12 cellular contexts compared by ENCODE assay signal in genomic region chr3:193870376-193871092, GRCh38.
A peak's percentile ranks its signal among the peaks of the same experiment; 100 is the strongest.
DNase-seq lines count a peak whose midpoint lies in the region; ATAC-seq, FAIRE-seq and TF ChIP-seq lines count a peak whose summit lies in the region.
"Had no signal": no experiment of that assay in that cellular context is flagged by ENCODE, and none has a peak within 500 bp of the region (broad histone marks: within the 10 kb centered on the region; RNA-seq: fewer than 3 reads in every experiment).

No MANE protein-coding gene starts in this region.

- 72% methylated on average over 15 of the region's 15 CpGs; no CpG with 5 or more reads in 1 of the 2 experiments for WGBS in H1 (ENCODE audit: extremely low coverage in 1 of 2, insufficient coverage in 1 of 2, insufficient read length in 1 of 2, insufficient replicate concordance in 2 of 2, low coverage in 1 of 2, low lambda C conversion rate in 2 of 2, missing lambda C conversion rate in 1 of 2), 2 experiments
- 74 to 77% methylated on average over 15 of the region's 15 CpGs for WGBS in sigmoid colon, 2 donors

- H3K9me3 Mint-ChIP-seq in Caco-2 (ENCODE audit: unreplicated experiment) (peaks cover 6% of the 10 kb centered on the region), neural progenitor cell (no peaks in the 10 kb centered on the region)
- H3K9me3 Mint-ChIP-seq: T-cell had no signal

- H3K23me2 ChIP-seq in H1 (ENCODE audit: low read depth, low read length), result no peaks in the 10 kb centered on the region

- peaks cover 72% of the 10 kb centered on the region for H3K4me1 Mint-ChIP-seq in Caco-2 (ENCODE audit: low read depth, unreplicated experiment)
- peaks cover 47% of the 10 kb centered on the region for H3K4me1 Mint-ChIP-seq in neural progenitor cell

- intact Hi-C loops in Caco-2 (cut with micrococcal nuclease; ENCODE audit: unreplicated experiment), result no loop called here
- intact Hi-C loops in sigmoid colon (cut with DNase I), result no loop called here
- intact Hi-C loops in head of caudate nucleus (cut with DNase I), result no loop called here

- H2AK5ac ChIP-seq in H1 (ENCODE audit: low read depth, low read length), result 0 out of 2 replicates have a peak overlapping the region, but pooled peaks have one; percentile 91

- no peak for TF ChIP-seq CTCF in Caco-2 (IDR thresholded peaks at IDR 0.05; ENCODE audit: insufficient read depth in 1 of 2, low read depth in 1 of 2, low read length in 1 of 2, severe bottlenecking in 1 of 2, unreplicated experiment in 1 of 2)
- TF ChIP-seq CTCF in H1 (IDR thresholded peaks at IDR 0.05; ENCODE audit: control extremely low read depth in 1 of 3, insufficient read depth in 1 of 3, low read depth in 1 of 3, low read length in 3 of 3), result no peak
- no peak for TF ChIP-seq CTCF in neural progenitor cell (IDR thresholded peaks at IDR 0.05)
- TF ChIP-seq CTCF in sigmoid colon (IDR thresholded peaks at IDR 0.05), result no peak

- H4K8ac ChIP-seq in H1 (ENCODE audit: extremely low read depth, insufficient read depth, low read length), result no peak overlapping the region

- H3K27me3 Mint-ChIP-seq in Caco-2 (ENCODE audit: insufficient read depth, unreplicated experiment) (no peaks in the 10 kb centered on the region), neural progenitor cell (ENCODE audit: insufficient read depth, low read depth) (peaks cover 25% of the 10 kb centered on the region)

- H3K4me3 ChIP-seq in Caco-2 (ENCODE audit: low read depth, low read length) (no peak overlapping the region), H1 (ENCODE audit: extremely low read depth in 1 of 4, insufficient read depth in 2 of 4, low read depth in 3 of 4, low read length in 4 of 4) (no peak overlapping the region), neural progenitor cell (no peak overlapping the region), sigmoid colon (no peak overlapping the region)
- H3K4me3 ChIP-seq: prostate gland, vagina had no signal

- no peak overlapping the region for H3K14ac ChIP-seq in H1 (ENCODE audit: insufficient read length)

- TF ChIP-seq RAD21 in H1 (IDR thresholded peaks at IDR 0.05 in 1 of 2, conservative IDR thresholded peaks at IDR 0.05 in 1 of 2; ENCODE audit: low read depth in 2 of 2, low read length in 2 of 2), result no peak

- H3K79me2 ChIP-seq in H1 (ENCODE audit: control insufficient read depth in 1 of 2, insufficient read depth in 2 of 2, low read length in 2 of 2) (no peaks in the 10 kb centered on the region), neural progenitor cell (ENCODE audit: low read depth) (no peaks in the 10 kb centered on the region)

- H3F3A ChIP-seq in neural progenitor cell (ENCODE audit: low read depth), result peaks cover 32% of the 10 kb centered on the region

- TF ChIP-seq POLR2A in H1 (IDR thresholded peaks at IDR 0.05; ENCODE audit: control extremely low read depth in 1 of 2, low read depth in 2 of 2, low read length in 2 of 2) (no peak), sigmoid colon (IDR thresholded peaks at IDR 0.05) (no peak)

- H3K18ac ChIP-seq in H1 (ENCODE audit: extremely low read depth, low read length), result peak overlapping the region; percentile 67

- H3K4me3 Mint-ChIP-seq in Caco-2 (ENCODE audit: unreplicated experiment) (peak overlapping the region; percentile 10), neural progenitor cell (peak overlapping the region; percentile 49)

- no peak for TF ChIP-seq EP300 in H1 (IDR thresholded peaks at IDR 0.05; ENCODE audit: borderline replicate concordance in 1 of 2, low read depth in 2 of 2, low read length in 2 of 2)
- no peak for TF ChIP-seq EP300 in sigmoid colon (IDR thresholded peaks at IDR 0.05)

- no TSS peak for BruUV-seq in Caco-2 (replicated peaks; lab: Mats Ljungman, UMichigan)

- H3K27ac Mint-ChIP-seq in Caco-2 (ENCODE audit: unreplicated experiment) (peak overlapping the region; percentile 76), neural progenitor cell (no peak overlapping the region)

- no peak overlapping the region for H2AFZ ChIP-seq in H1 (ENCODE audit: low read length)
- no peak overlapping the region for H2AFZ ChIP-seq in neural progenitor cell (replicated peaks)

- CTCF ChIA-PET in Caco-2 (lab: Charles Lee) (no interaction called here), H1 (lab: Charles Lee; ENCODE audit: partially characterized antibody) (interaction anchor here (0.6 to 2.2 kb wide), 8 partner anchors 12 to 392 kb away, joined by 3 to 7 read pairs (median 3); no protein-coding TSS in a partner anchor)

- FAIRE-seq in H1 (lab: Jason Lieb, UNC), result no peak
- FAIRE-seq: colon had no signal

- no peak for ATAC-seq in GM21528 (IDR thresholded peaks at IDR 0.05; ENCODE audit: low FRiP score, unreplicated experiment)

- H2BK12ac ChIP-seq in H1 (ENCODE audit: low read depth, low read length), result peak overlapping the region; percentile 95

- no peak overlapping the region for H4K5ac ChIP-seq in H1 (ENCODE audit: insufficient read length, low read depth, low read length)

- H3K4me2 ChIP-seq in H1 (ENCODE audit: insufficient read depth in 1 of 2, low read depth in 2 of 2, low read length in 2 of 2) (peak overlapping the region; percentile 39 to 45; a peak in 1 of 4 replicates), neural progenitor cell (no peak overlapping the region)

- peak overlapping the region; percentile 1; the same call in 1 of the 2 replicates for H2BK20ac ChIP-seq in H1 (ENCODE audit: low read length)

- H4K20me1 ChIP-seq in H1 (replicated peaks in 1 of 2; ENCODE audit: control insufficient read depth in 1 of 2, insufficient read depth in 2 of 2, low read length in 2 of 2) (no peaks in the 10 kb centered on the region), neural progenitor cell (ENCODE audit: low read depth) (no peaks in the 10 kb centered on the region)

- H3K27ac ChIP-seq in H1 (ENCODE audit: low read depth, low read length) (no peak overlapping the region), neural progenitor cell (no peak overlapping the region), sigmoid colon (no peak overlapping the region)
- H3K27ac ChIP-seq: prostate gland, vagina had no signal

- peak overlapping the region; percentile 45 for H2BK120ac ChIP-seq in H1 (replicated peaks; ENCODE audit: low read depth, low read length)

- H3K36me3 ChIP-seq in Caco-2 (ENCODE audit: control insufficient read depth, insufficient read depth, low read length) (no peaks in the 10 kb centered on the region), H1 (ENCODE audit: control insufficient read depth in 2 of 4, insufficient read depth in 4 of 4, low read length in 3 of 4) (no peaks in the 10 kb centered on the region), neural progenitor cell (no peaks in the 10 kb centered on the region), sigmoid colon (no peaks in the 10 kb centered on the region)
- H3K36me3 ChIP-seq: prostate gland, vagina had no signal

- H2BK15ac ChIP-seq in H1 (ENCODE audit: low read length), result peak overlapping the region; percentile 88; the same call in 1 of the 2 replicates

- DNase-seq in Caco-2, result peak in 1 of 2 experiments; percentile 79
- DNase-seq in LoVo (ENCODE audit: low spot score), result peak; percentile 44
- no peak for DNase-seq in H1 (ENCODE audit: low read depth in 1 of 2, low spot score in 2 of 2)
- DNase-seq in neural progenitor cell (ENCODE audit: low spot score), result no peak
- DNase-seq in sigmoid colon, result no peak
- no peak for DNase-seq in AML-193 (lab: John Stamatoyannopoulos, UW)
- no peak for DNase-seq in head of caudate nucleus
- DNase-seq: T-cell had no signal

- H2BK5ac ChIP-seq in H1 (ENCODE audit: low read depth, low read length), result no peak overlapping the region

- H3K9ac ChIP-seq in H1 (replicated peaks in 1 of 4; ENCODE audit: extremely low read depth in 1 of 4, low read depth in 3 of 4, low read length in 3 of 4) (no peak overlapping the region), neural progenitor cell (no peak overlapping the region)

- no peaks in the 10 kb centered on the region for H3K27me3 ChIP-seq in Caco-2 (replicated peaks; ENCODE audit: control insufficient read depth, insufficient read depth, low read length)
- H3K27me3 ChIP-seq in H1 (replicated peaks in 1 of 4; ENCODE audit: control insufficient read depth in 3 of 4, extremely low read depth in 1 of 4, insufficient read depth in 3 of 4, low read length in 3 of 4), result peaks cover 0 to 37% (median 26%) of the 10 kb centered on the region in 4 experiments; a peak in 6 of 7 replicates
- H3K27me3 ChIP-seq in neural progenitor cell, result peaks cover 31% of the 10 kb centered on the region
- H3K27me3 ChIP-seq in sigmoid colon, result no peaks in the 10 kb centered on the region
- H3K27me3 ChIP-seq: vagina had no signal

- H3K79me1 ChIP-seq in H1 (ENCODE audit: low read depth, low read length), result no peaks in the 10 kb centered on the region

- H3K4me1 ChIP-seq in Caco-2 (peaks cover 72% of the 10 kb centered on the region), H1 (replicated peaks in 1 of 4; ENCODE audit: control insufficient read depth in 3 of 4, insufficient read depth in 4 of 4, low read length in 3 of 4) (peaks cover 3 to 22% (median 11%) of the 10 kb centered on the region in 4 experiments), neural progenitor cell (peaks cover 29% of the 10 kb centered on the region), sigmoid colon (peaks cover 0 to 22% (median 17%) of the 10 kb centered on the region in 4 donors)
- H3K4me1 ChIP-seq: prostate gland had no signal

- H3K4ac ChIP-seq in H1 (replicated peaks; ENCODE audit: insufficient read length, low read depth, low read length), result peak overlapping the region; percentile 73

- no peak overlapping the region for H3K56ac ChIP-seq in H1 (replicated peaks; ENCODE audit: insufficient read length, low read depth, low read length)

- H3K36me3 Mint-ChIP-seq in Caco-2 (ENCODE audit: insufficient read depth, unreplicated experiment) (no peaks in the 10 kb centered on the region), neural progenitor cell (no peaks in the 10 kb centered on the region)
- H3K36me3 Mint-ChIP-seq: T-cell had no signal

- H4K91ac ChIP-seq in H1 (replicated peaks; ENCODE audit: insufficient read length, low read length), result peak overlapping the region; percentile 78

- no peaks in the 10 kb centered on the region for H3K9me3 ChIP-seq in Caco-2
- no peaks in the 10 kb centered on the region for H3K9me3 ChIP-seq in H1 (ENCODE audit: insufficient read depth in 2 of 2, low read depth in 1 of 2, low read length in 1 of 2)
- no peaks in the 10 kb centered on the region for H3K9me3 ChIP-seq in neural progenitor cell (ENCODE audit: low read depth)
- H3K9me3 ChIP-seq in sigmoid colon, result no peaks in the 10 kb centered on the region
- H3K9me3 ChIP-seq: prostate gland, vagina had no signal

- no peak overlapping the region for H3K23ac ChIP-seq in H1 (ENCODE audit: insufficient read length)

- POLR2A ChIA-PET in Caco-2 (lab: Charles Lee) (interaction anchor here (0.6 kb wide), 1 partner anchor 1798 kb away, joined by 3 read pairs; no protein-coding TSS in a partner anchor), H1 (lab: Charles Lee; ENCODE audit: partially characterized antibody) (interaction anchor here (0.6 kb wide), 1 partner anchor 103 kb away, joined by 3 read pairs; no protein-coding TSS in a partner anchor)

TF ChIP-seq in H1, 55 proteins besides CTCF, POLR2A, EP300 and RAD21 (continues in another document):
- TF ChIP-seq RNF2 (IDR thresholded peaks at IDR 0.05; ENCODE audit: borderline replicate concordance, low read depth, low read length, missing control alignments, poor library complexity, severe bottlenecking), result no peak
- no peak for TF ChIP-seq JUN (IDR thresholded peaks at IDR 0.05; ENCODE audit: low read depth, low read length)
- TF ChIP-seq BRCA1 (IDR thresholded peaks at IDR 0.05; ENCODE audit: low read depth, low read length), result no peak
- TF ChIP-seq EZH2 (IDR thresholded peaks at IDR 0.05; ENCODE audit: low read depth, low read length, severe bottlenecking), result no peak
